8 cellular contexts compared by ENCODE assay signal in genomic region chr5:132557425-132557805, GRCh38. TPM values are rescaled to one million over a fixed set of nuclear protein-coding genes. Genes with fewer than 3 reads are reported as not detected.
DNase-seq lines count a peak whose midpoint lies in the region; ATAC-seq, FAIRE-seq and TF ChIP-seq lines count a peak whose summit lies in the region.

No MANE protein-coding gene starts in this region.

- ATAC-seq in GM18858 (IDR thresholded peaks at IDR 0.05; ENCODE audit: unreplicated experiment), result peak; percentile 22
- peak; percentile 37 for ATAC-seq in HG03342 (IDR thresholded peaks at IDR 0.05; ENCODE audit: unreplicated experiment)
- ATAC-seq in SK-N-SH treated with all-trans-retinoic acid at 6 μM for 48 hours, result peak; percentile 63
- ATAC-seq in left colon, result peak; percentile 93
- no peak for ATAC-seq in GM21367 (IDR thresholded peaks at IDR 0.05; ENCODE audit: unreplicated experiment)

- H3K4me3 ChIP-seq in BE2C (ENCODE audit: low read depth, low read length) (peak overlapping the region; percentile 93), bronchial epithelial cell (ENCODE audit: low read depth, low read length) (peak overlapping the region; percentile 89)

- no peaks in the 10 kb centered on the region for H3K9me3 ChIP-seq in BE2C

- intact Hi-C loops in left colon (cut with DNase I, micrococcal nuclease), result no loop called here

- TF ChIP-seq CTCF in BE2C (IDR thresholded peaks at IDR 0.05; ENCODE audit: low read depth, low read length), result no peak
- TF ChIP-seq CTCF in bronchial epithelial cell (IDR thresholded peaks at IDR 0.05; ENCODE audit: insufficient read depth, low read length, severe bottlenecking), result no peak

- DNase-seq in BE2C (peak; percentile 21), bronchial epithelial cell (ENCODE audit: low read depth) (peak; percentile 25), left colon (peak; percentile 78 to 83)
- peak; percentile 29 for DNase-seq in stimulated activated CD4-positive, alpha-beta T cell treated with anti-CD3 and anti-CD28 coated beads, Interleukin-4, amount 100 ng/mL, for 1 hour

- H3K36me3 ChIP-seq in BE2C (peaks cover 10% of the 10 kb centered on the region; the same call in 1 of the 2 replicates), bronchial epithelial cell (ENCODE audit: control insufficient read depth, insufficient read depth, low read length) (peaks cover 1% of the 10 kb centered on the region)

- no peaks in the 10 kb centered on the region for H3K4me1 ChIP-seq in BE2C

- no peak for FAIRE-seq in bronchial epithelial cell (lab: Jason Lieb, UNC)

- H3K27me3 ChIP-seq in BE2C (no peaks in the 10 kb centered on the region), bronchial epithelial cell (ENCODE audit: control insufficient read depth, insufficient read depth, low read length) (no peaks in the 10 kb centered on the region)

TF ChIP-seq in SK-N-SH treated with all-trans-retinoic acid at 6 μM for 48 hours, 23 proteins besides CTCF, POLR2A, EP300 and RAD21:
- TF ChIP-seq ZFP3 (CRISPR knock-in tag; IDR thresholded peaks at IDR 0.05) (no peak), ZC3H10 (CRISPR knock-in tag; IDR thresholded peaks at IDR 0.05) (no peak), TCF4 (CRISPR knock-in tag; IDR thresholded peaks at IDR 0.05; ENCODE audit: borderline replicate concordance) (no peak), ZFP30 (CRISPR knock-in tag; IDR thresholded peaks at IDR 0.05) (no peak), ESRRG (CRISPR knock-in tag; IDR thresholded peaks at IDR 0.05) (no peak), ZNF8 (CRISPR knock-in tag; IDR thresholded peaks at IDR 0.05) (no peak), ZNF70 (CRISPR knock-in tag; IDR thresholded peaks at IDR 0.05) (no peak), OSR1 (CRISPR knock-in tag; IDR thresholded peaks at IDR 0.05) (no peak), SNAI2 (CRISPR knock-in tag; IDR thresholded peaks at IDR 0.05) (no peak), ISL1 (CRISPR knock-in tag; IDR thresholded peaks at IDR 0.05) (no peak), GLIS3 (CRISPR knock-in tag; IDR thresholded peaks at IDR 0.05) (no peak), PPARA (CRISPR knock-in tag; IDR thresholded peaks at IDR 0.05; ENCODE audit: borderline replicate concordance) (no peak), ARNTL (CRISPR knock-in tag; IDR thresholded peaks at IDR 0.05; ENCODE audit: borderline replicate concordance, low read depth) (no peak), BACH2 (CRISPR knock-in tag; IDR thresholded peaks at IDR 0.05; ENCODE audit: borderline replicate concordance) (no peak), PATZ1 (CRISPR knock-in tag; IDR thresholded peaks at IDR 0.05; ENCODE audit: borderline replicate concordance) (no peak), RARB (CRISPR knock-in tag; IDR thresholded peaks at IDR 0.05) (no peak)
- TF ChIP-seq, protein P1, sequence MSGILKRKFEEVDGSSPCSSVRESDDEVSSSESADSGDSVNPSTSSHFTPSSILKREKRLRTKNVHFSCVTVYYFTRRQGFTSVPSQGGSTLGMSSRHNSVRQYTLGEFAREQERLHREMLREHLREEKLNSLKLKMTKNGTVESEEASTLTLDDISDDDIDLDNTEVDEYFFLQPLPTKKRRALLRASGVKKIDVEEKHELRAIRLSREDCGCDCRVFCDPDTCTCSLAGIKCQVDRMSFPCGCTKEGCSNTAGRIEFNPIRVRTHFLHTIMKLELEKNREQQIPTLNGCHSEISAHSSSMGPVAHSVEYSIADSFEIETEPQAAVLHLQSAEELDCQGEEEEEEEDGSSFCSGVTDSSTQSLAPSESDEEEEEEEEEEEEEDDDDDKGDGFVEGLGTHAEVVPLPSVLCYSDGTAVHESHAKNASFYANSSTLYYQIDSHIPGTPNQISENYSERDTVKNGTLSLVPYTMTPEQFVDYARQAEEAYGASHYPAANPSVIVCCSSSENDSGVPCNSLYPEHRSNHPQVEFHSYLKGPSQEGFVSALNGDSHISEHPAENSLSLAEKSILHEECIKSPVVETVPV (CRISPR knock-in tag; IDR thresholded peaks at IDR 0.05), result no peak

RNA-seq across cellular contexts. Expression of gene RAD50, which starts 0.6 kb away (rescaled TPM):
- polyA plus RNA-seq in BE2C (2012; ENCODE audit: insufficient read depth, insufficient read length, low read depth), result 40.4 TPM
- 29.2 and 35.6 TPM in 2 replicates for total RNA-seq in bronchial epithelial cell
- total RNA-seq in left colon, result 10 to 100 TPM; 35.9 to 36.3 TPM

RNA-seq across cellular contexts. Expression of gene IL5, which starts 14.1 kb away (rescaled TPM):
- polyA plus RNA-seq in BE2C (2012; ENCODE audit: insufficient read depth, insufficient read length, low read depth), result 1.3 TPM
- not detected in 2 replicates for total RNA-seq in bronchial epithelial cell
- total RNA-seq in left colon, result not detected

Comparison
In these comparisons a context has a peak if more than half of its experiments do, and no peak if none do; other contexts are left out.
1. DNase-seq: peak in every context shown above with its lines; median percentile 80 in left colon; 29 in stimulated activated CD4-positive, alpha-beta T cell treated with anti-CD3 and anti-CD28 coated beads, Interleukin-4, amount 100 ng/mL, for 1 hour; 25 in bronchial epithelial cell; 21 in BE2C.